ENCODE assay signal across 8 cellular contexts in genomic region chr5:91383956-91384300, GRCh38. TPM values are rescaled to one million over a fixed set of nuclear protein-coding genes. Genes with fewer than 3 reads are reported as not detected.
DNase-seq lines count a peak whose midpoint lies in the region; ATAC-seq, FAIRE-seq and TF ChIP-seq lines count a peak whose summit lies in the region.

No MANE protein-coding gene starts in this region.

- H3K9ac ChIP-seq in skeletal muscle tissue (ENCODE audit: low read depth in 1 of 3, low read length in 3 of 3), result peak overlapping the region; percentile 88 to 95 (median 89)

- H3K36me3 ChIP-seq in skeletal muscle tissue (ENCODE audit: control insufficient read depth in 3 of 3, insufficient read depth in 3 of 3, low read length in 3 of 3), result no peaks in the 10 kb centered on the region

- H3K4me1 Mint-ChIP-seq in activated naive CD4-positive, alpha-beta T cell treated with anti-CD3 and anti-CD28 coated beads, Interleukin-2, amount 50 U/mL, for 24 hours, result peaks cover 20% of the 10 kb centered on the region

- H3K27me3 Mint-ChIP-seq in activated naive CD4-positive, alpha-beta T cell treated with anti-CD3 and anti-CD28 coated beads, Interleukin-2, amount 50 U/mL, for 24 hours, result no peaks in the 10 kb centered on the region

- H3K9me3 ChIP-seq in iPS-18c (ENCODE audit: control insufficient read depth, insufficient read depth, low read length), result no peaks in the 10 kb centered on the region
- no peaks in the 10 kb centered on the region for H3K9me3 ChIP-seq in skeletal muscle tissue (ENCODE audit: control insufficient read depth in 3 of 3, low read length in 3 of 3)

- peaks cover 0 to 10% (median 7%) of the 10 kb centered on the region in 3 donors for H3K4me1 ChIP-seq in skeletal muscle tissue (ENCODE audit: control insufficient read depth in 3 of 3, insufficient read depth in 3 of 3, low read length in 3 of 3)

- TF ChIP-seq POLR2A in H54 (IDR thresholded peaks at IDR 0.05; ENCODE audit: low read depth, low read length), result no peak

- H3K9me3 Mint-ChIP-seq in activated naive CD4-positive, alpha-beta T cell treated with anti-CD3 and anti-CD28 coated beads, Interleukin-2, amount 50 U/mL, for 24 hours, result no peaks in the 10 kb centered on the region

- ATAC-seq in GM18861 (IDR thresholded peaks at IDR 0.05; ENCODE audit: unreplicated experiment), result no peak

- no peak for TF ChIP-seq CTCF in D721Med (IDR thresholded peaks at IDR 0.05; ENCODE audit: insufficient read depth, missing control alignments)

- DNase-seq in D721Med (ENCODE audit: insufficient read length, low spot score) (no peak), Kasumi-1 (lab: John Stamatoyannopoulos, UW) (peak; percentile 47 to 60), H54 (ENCODE audit: insufficient read length, low spot score) (no peak)
- DNase-seq in effector CD8-positive, alpha-beta T cell (lab: John Stamatoyannopoulos, UW), result no peak

- peak overlapping the region; percentile 97 for H3K27ac Mint-ChIP-seq in activated naive CD4-positive, alpha-beta T cell treated with anti-CD3 and anti-CD28 coated beads, Interleukin-2, amount 50 U/mL, for 24 hours

- peak overlapping the region; percentile 97 for H3K4me3 Mint-ChIP-seq in activated naive CD4-positive, alpha-beta T cell treated with anti-CD3 and anti-CD28 coated beads, Interleukin-2, amount 50 U/mL, for 24 hours

- H3K27me3 ChIP-seq in skeletal muscle tissue (ENCODE audit: control insufficient read depth in 3 of 3, insufficient read depth in 3 of 3, low read length in 3 of 3), result no peaks in the 10 kb centered on the region

- peak overlapping the region; percentile 99 for H3K27ac ChIP-seq in skeletal muscle tissue (ENCODE audit: low read depth, low read length)

- peak; percentile 75 for FAIRE-seq in D721Med (lab: Jason Lieb, UNC)
- no peak for FAIRE-seq in H54 (lab: Jason Lieb, UNC)

- H3K4me3 ChIP-seq in iPS-18c (ENCODE audit: insufficient read depth, low read depth, low read length) (peak overlapping the region; percentile 91), skeletal muscle tissue (ENCODE audit: low read length in 3 of 3) (peak overlapping the region; percentile 71 to 88 (median 87))

- peaks cover 2% of the 10 kb centered on the region for H3K36me3 Mint-ChIP-seq in activated naive CD4-positive, alpha-beta T cell treated with anti-CD3 and anti-CD28 coated beads, Interleukin-2, amount 50 U/mL, for 24 hours

RNA-seq across cellular contexts. Expression of gene ARRDC3, which starts 0.8 kb away (rescaled TPM):
- total RNA-seq in skeletal muscle tissue, result 132 TPM

Comparison
In these comparisons a context has a peak if more than half of its experiments do, and no peak if none do; other contexts are left out.
1. DNase-seq: peak in Kasumi-1 (2 of 2); none in D721Med (single experiment), effector CD8-positive, alpha-beta T cell (single experiment) and H54 (single experiment).